Comparison of ENCODE assay signal across 18 cellular contexts in genomic region chr2:226943862-226944610, GRCh38.
A peak's percentile ranks its signal among the peaks of the same experiment; 100 is the strongest.
DNase-seq lines count a peak whose midpoint lies in the region; ATAC-seq and TF ChIP-seq lines count a peak whose summit lies in the region.
"Had no signal": no experiment of that assay in that cellular context is flagged by ENCODE, and none has a peak within 500 bp of the region (broad histone marks: within the 10 kb centered on the region; RNA-seq: fewer than 3 reads in every experiment).

No MANE protein-coding gene starts in this region.

- ATAC-seq in GM19351 (IDR thresholded peaks at IDR 0.05; ENCODE audit: unreplicated experiment) (peak; percentile 89), HG02840 (IDR thresholded peaks at IDR 0.05; ENCODE audit: low FRiP score, unreplicated experiment) (peak; percentile 62), HG03565 (IDR thresholded peaks at IDR 0.05; ENCODE audit: unreplicated experiment) (peak; percentile 49)
- peak; percentile 88 to 90 for ATAC-seq in stimulated activated naive B cell treated with anti-CD40 and anti-IgM and Interleukin-4, amounts not matched to agents 10 μg/mL and 1 μg/mL and 100 μg/mL, for 72 hours (replicated peaks)
- ATAC-seq: activated T-cell treated with anti-CD3 and anti-CD28 coated beads, Interleukin-2, amount 50 U/mL, for 72 hours; natural killer cell had no signal

- peaks cover 8 to 13% of the 10 kb centered on the region in 2 donors for H3K9me3 Mint-ChIP-seq in stimulated activated naive B cell treated with anti-CD40 and anti-IgM and Interleukin-4, amounts not matched to agents 10 μg/mL and 1 μg/mL and 100 μg/mL, for 72 hours

- TF ChIP-seq EP300 in tibial nerve (IDR thresholded peaks at IDR 0.05) = no peak

- no peak overlapping the region for H3K4me3 Mint-ChIP-seq in stimulated activated naive B cell treated with anti-CD40 and anti-IgM and Interleukin-4, amounts not matched to agents 10 μg/mL and 1 μg/mL and 100 μg/mL, for 72 hours
- H3K4me3 Mint-ChIP-seq: activated CD4-positive, alpha-beta memory T cell treated with anti-CD3 and anti-CD28 coated beads for 36 hours; activated T-cell treated with anti-CD3 and anti-CD28 coated beads, Interleukin-2, amount 50 U/mL, for 72 hours; central memory CD8-positive, alpha-beta T cell; natural killer cell had no signal

- H3K27ac ChIP-seq in tibial nerve = no peak overlapping the region
- H3K27ac ChIP-seq: C4-2B had no signal

- no peak for TF ChIP-seq POLR2A in tibial nerve (IDR thresholded peaks at IDR 0.05)

- H3K27me3 Mint-ChIP-seq in stimulated activated naive B cell treated with anti-CD40 and anti-IgM and Interleukin-4, amounts not matched to agents 10 μg/mL and 1 μg/mL and 100 μg/mL, for 72 hours = no peaks in the 10 kb centered on the region
- H3K27me3 Mint-ChIP-seq: activated CD4-positive, alpha-beta memory T cell treated with anti-CD3 and anti-CD28 coated beads for 36 hours; central memory CD8-positive, alpha-beta T cell; IgD-negative memory B cell had no signal

- H3K4me1 ChIP-seq in tibial nerve = no peaks in the 10 kb centered on the region

- peaks cover 0 to 19% (median 3%) of the 10 kb centered on the region in 4 donors for H3K9me3 ChIP-seq in tibial nerve

- peak overlapping the region; percentile 90 for H3K27ac Mint-ChIP-seq in stimulated activated naive B cell treated with anti-CD40 and anti-IgM and Interleukin-4, amounts not matched to agents 10 μg/mL and 1 μg/mL and 100 μg/mL, for 72 hours
- H3K27ac Mint-ChIP-seq: activated CD4-positive, alpha-beta memory T cell treated with anti-CD3 and anti-CD28 coated beads for 36 hours; activated T-cell treated with anti-CD3 and anti-CD28 coated beads, Interleukin-2, amount 50 U/mL, for 72 hours; natural killer cell had no signal

- H3K4me3 ChIP-seq in tibial nerve = no peak overlapping the region
- H3K4me3 ChIP-seq: lung had no signal

- H3K4me1 Mint-ChIP-seq in stimulated activated naive B cell treated with anti-CD40 and anti-IgM and Interleukin-4, amounts not matched to agents 10 μg/mL and 1 μg/mL and 100 μg/mL, for 72 hours = peaks cover 12 to 23% of the 10 kb centered on the region in 2 donors

- 75 to 79% methylated on average over 9 of the region's 9 CpGs for WGBS in tibial nerve, 2 donors

- no peak for TF ChIP-seq CTCF in tibial nerve (IDR thresholded peaks at IDR 0.05)

- peaks cover 0 to 22% (median 0%) of the 10 kb centered on the region in 3 donors for H3K36me3 ChIP-seq in tibial nerve

- no peak for DNase-seq in stimulated activated naive B cell treated with anti-CD40 and anti-IgM and Interleukin-4, amounts not matched to agents 10 μg/mL and 1 μg/mL and 100 μg/mL, for 72 hours
- DNase-seq in NCI-H2029 treated with DMSO at 0.1 percent for 48 hours (lab: John Stamatoyannopoulos, UW) = no peak
- no peak for DNase-seq in tibial nerve (ENCODE audit: low spot score in 2 of 2)
- DNase-seq in activated naive CD4-positive, alpha-beta T cell treated with Interleukin-2 at 50 U/mL for 16 hours = no peak
- DNase-seq: activated CD4-positive, alpha-beta memory T cell treated with anti-CD3 and anti-CD28 coated beads for 36 hours; activated T-cell treated with anti-CD3 and anti-CD28 coated beads, Interleukin-2, amount 50 U/mL, for 72 hours; DMS153; natural killer cell; NCI-H1092 treated with DMSO at 0.1 percent for 48 hours; NCI-H345; stimulated activated CD4-positive, alpha-beta T cell treated with anti-CD3 and anti-CD28 coated beads, Interleukin-15, amount 100 ng/mL, for 24 hours had no signal

- H3K27me3 ChIP-seq in tibial nerve = no peaks in the 10 kb centered on the region

- H3K36me3 Mint-ChIP-seq in stimulated activated naive B cell treated with anti-CD40 and anti-IgM and Interleukin-4, amounts not matched to agents 10 μg/mL and 1 μg/mL and 100 μg/mL, for 72 hours = peaks cover 23 to 30% of the 10 kb centered on the region in 2 donors
